2 cellular contexts compared by ENCODE assay signal in the genomic region with DNA sequence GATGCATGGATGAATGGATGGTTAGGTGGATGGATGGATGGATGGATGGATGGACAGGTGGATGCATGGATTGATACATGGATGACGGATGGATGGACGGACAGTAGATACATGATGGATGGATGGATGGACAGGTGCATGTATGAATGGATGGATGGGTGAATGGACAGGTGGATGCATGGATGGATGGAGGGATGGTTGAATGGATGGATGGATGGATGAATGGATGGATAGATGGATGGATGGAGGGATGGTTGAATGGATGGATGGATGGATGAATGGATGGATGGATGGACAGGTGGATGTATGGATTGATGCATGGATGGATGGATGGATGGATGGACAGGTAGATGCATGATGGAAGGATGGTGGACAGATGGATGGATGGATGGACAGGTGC.
TF ChIP-seq lines count a peak whose summit lies in the region.

No MANE protein-coding gene starts in this region.

TF ChIP-seq in HEK293, 187 proteins besides CTCF, POLR2A, EP300 and RAD21:
- TF ChIP-seq ZBTB17 (tag by site-specific recombination; IDR thresholded peaks at IDR 0.05) (peak; percentile 99), ZNF37A (tag by site-specific recombination; IDR thresholded peaks at IDR 0.05) (no peak), SALL2 (tag by site-specific recombination; IDR thresholded peaks at IDR 0.05; ENCODE audit: borderline replicate concordance) (no peak), ZNF366 (tag by site-specific recombination; conservative IDR thresholded peaks at IDR 0.05) (peak; percentile 98)

TF ChIP-seq in IMR-90, 13 proteins besides CTCF, POLR2A, EP300 and RAD21:
- TF ChIP-seq SMC3 (IDR thresholded peaks at IDR 0.05; ENCODE audit: low read depth, low read length) (no peak), NFE2L2 (IDR thresholded peaks at IDR 0.05; ENCODE audit: low read depth, low read length) (no peak), MAFK (IDR thresholded peaks at IDR 0.05; ENCODE audit: low read depth, low read length) (no peak), BHLHE40 (IDR thresholded peaks at IDR 0.05; ENCODE audit: low read depth, low read length) (no peak), RFX5 (IDR thresholded peaks at IDR 0.05; ENCODE audit: low read depth, low read length) (no peak), CHD1 (IDR thresholded peaks at IDR 0.05; ENCODE audit: low read depth, low read length) (no peak), RCOR1 (IDR thresholded peaks at IDR 0.05; ENCODE audit: insufficient replicate concordance, low read length) (no peak), FOS (IDR thresholded peaks at IDR 0.05; ENCODE audit: low read depth, low read length) (no peak), CEBPB (IDR thresholded peaks at IDR 0.05; ENCODE audit: low read depth, low read length) (no peak), MXI1 (IDR thresholded peaks at IDR 0.05; ENCODE audit: borderline replicate concordance, low read depth, low read length) (no peak), MAZ (IDR thresholded peaks at IDR 0.05; ENCODE audit: borderline replicate concordance, low read depth, low read length) (no peak)
- TF ChIP-seq, protein P1, sequence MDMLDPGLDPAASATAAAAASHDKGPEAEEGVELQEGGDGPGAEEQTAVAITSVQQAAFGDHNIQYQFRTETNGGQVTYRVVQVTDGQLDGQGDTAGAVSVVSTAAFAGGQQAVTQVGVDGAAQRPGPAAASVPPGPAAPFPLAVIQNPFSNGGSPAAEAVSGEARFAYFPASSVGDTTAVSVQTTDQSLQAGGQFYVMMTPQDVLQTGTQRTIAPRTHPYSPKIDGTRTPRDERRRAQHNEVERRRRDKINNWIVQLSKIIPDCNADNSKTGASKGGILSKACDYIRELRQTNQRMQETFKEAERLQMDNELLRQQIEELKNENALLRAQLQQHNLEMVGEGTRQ (IDR thresholded peaks at IDR 0.05; ENCODE audit: low read depth, low read length) = no peak
- TF ChIP-seq, protein P2, sequence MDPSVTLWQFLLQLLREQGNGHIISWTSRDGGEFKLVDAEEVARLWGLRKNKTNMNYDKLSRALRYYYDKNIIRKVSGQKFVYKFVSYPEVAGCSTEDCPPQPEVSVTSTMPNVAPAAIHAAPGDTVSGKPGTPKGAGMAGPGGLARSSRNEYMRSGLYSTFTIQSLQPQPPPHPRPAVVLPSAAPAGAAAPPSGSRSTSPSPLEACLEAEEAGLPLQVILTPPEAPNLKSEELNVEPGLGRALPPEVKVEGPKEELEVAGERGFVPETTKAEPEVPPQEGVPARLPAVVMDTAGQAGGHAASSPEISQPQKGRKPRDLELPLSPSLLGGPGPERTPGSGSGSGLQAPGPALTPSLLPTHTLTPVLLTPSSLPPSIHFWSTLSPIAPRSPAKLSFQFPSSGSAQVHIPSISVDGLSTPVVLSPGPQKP (IDR thresholded peaks at IDR 0.05; ENCODE audit: borderline replicate concordance, low read depth, low read length) = no peak
TF ChIP-seq in IMR-90: peak in this region for 0.
